1 cellular context compared by ENCODE assay signal in genomic region chr3:7789324-7789723, GRCh38.
TF ChIP-seq lines count a peak whose summit lies in the region.

No MANE protein-coding gene starts in this region.

TF ChIP-seq in SK-N-SH, 30 proteins besides CTCF, POLR2A, EP300 and RAD21:
- TF ChIP-seq TAF1 (IDR thresholded peaks at IDR 0.05; ENCODE audit: borderline replicate concordance, low read depth, low read length) (no peak), USF1 (IDR thresholded peaks at IDR 0.05; ENCODE audit: borderline replicate concordance, low read depth) (no peak), JUND (IDR thresholded peaks at IDR 0.05) (no peak)
TF ChIP-seq in SK-N-SH: peak in this region for 0.
